ENCODE assay signal across 9 cellular contexts in the genomic region with DNA sequence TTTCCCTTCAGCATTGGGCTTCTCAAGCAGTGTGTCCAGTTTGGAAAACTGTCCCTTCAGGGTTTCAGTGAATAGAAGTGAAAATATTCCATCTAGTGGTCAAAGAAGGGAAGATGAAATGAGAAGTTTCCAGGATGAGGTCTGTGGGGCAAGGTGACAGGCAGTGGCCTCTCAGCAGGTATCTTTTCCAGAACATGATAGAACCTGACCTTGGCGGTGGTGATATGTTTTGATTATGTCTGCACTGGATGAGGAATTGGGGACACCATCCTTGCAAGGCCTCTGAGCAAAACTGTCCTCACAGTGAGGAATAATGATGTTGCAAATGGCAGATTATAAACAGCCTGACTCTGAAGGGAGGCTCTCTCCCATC. TPM values are rescaled to one million over a fixed set of nuclear protein-coding genes. Genes with fewer than 3 reads are reported as not detected.
DNase-seq lines count a peak whose midpoint lies in the region; ATAC-seq and TF ChIP-seq lines count a peak whose summit lies in the region.
"Had no signal": no experiment of that assay in that cellular context is flagged by ENCODE, and none has a peak within 500 bp of the region (broad histone marks: within the 10 kb centered on the region; RNA-seq: fewer than 3 reads in every experiment).

No MANE protein-coding gene starts in this region.

- no peaks in the 10 kb centered on the region for H3K9me2 ChIP-seq in OCI-LY7 (ENCODE audit: insufficient read depth, low read length)

- H3K4me1 Mint-ChIP-seq in T-helper 2 cell treated with Interferon-gamma antibody and Interleukin-4, amounts not matched to agents 5 μg/mL and 100 μg/mL, for 36 hours (ENCODE audit: low read depth) = peaks cover 32% of the 10 kb centered on the region

- CTCF ChIA-PET in OCI-LY7 (lab: Charles Lee; ENCODE audit: unreplicated experiment) = no interaction called here

- H3K4me2 ChIP-seq in OCI-LY7 (ENCODE audit: low read length) = no peak overlapping the region

- peak; percentile 35 for DNase-seq in GM03348 (ENCODE audit: low spot score)
- DNase-seq in OCI-LY7 (ENCODE audit: low spot score) = no peak
- peak; percentile 15 for DNase-seq in fibroblast of mammary gland (ENCODE audit: low read depth)
- no peak for DNase-seq in gastrocnemius medialis
- DNase-seq in ovary = no peak
- DNase-seq in T-helper 2 cell treated with Interferon-gamma antibody and Interleukin-4, amounts not matched to agents 5 μg/mL and 100 μg/mL, for 36 hours (ENCODE audit: low spot score) = no peak
- DNase-seq in stimulated activated CD4-positive, alpha-beta T cell treated with anti-CD3 and anti-CD28 coated beads, Interleukin-4, amount 100 ng/mL, for 1 hour = no peak
- DNase-seq: NCI-H1694 treated with DMSO at 0.1 percent for 48 hours had no signal

- no TSS peak for BruUV-seq in OCI-LY7 (replicated peaks; lab: Mats Ljungman, UMichigan)

- no peak overlapping the region for H3K27ac Mint-ChIP-seq in T-helper 2 cell treated with Interferon-gamma antibody and Interleukin-4, amounts not matched to agents 5 μg/mL and 100 μg/mL, for 36 hours

- H3K27ac ChIP-seq in OCI-LY7 (ENCODE audit: low read depth, low read length, poor library complexity, severe bottlenecking) (no peak overlapping the region), gastrocnemius medialis (peak overlapping the region; percentile 64 to 83 (median 72)), ovary (no peak overlapping the region)

- ATAC-seq in gastrocnemius medialis = no peak

- POLR2A ChIA-PET in OCI-LY7 (lab: Charles Lee) = no interaction called here

- no peaks in the 10 kb centered on the region for H4K20me1 ChIP-seq in OCI-LY7 (ENCODE audit: insufficient read depth, low read length)

- H3K4me3 Mint-ChIP-seq in T-helper 2 cell treated with Interferon-gamma antibody and Interleukin-4, amounts not matched to agents 5 μg/mL and 100 μg/mL, for 36 hours = no peak overlapping the region

- no peak overlapping the region for H3K4me3 ChIP-seq in OCI-LY7 (ENCODE audit: low read depth, low read length, poor library complexity, severe bottlenecking)
- H3K4me3 ChIP-seq in fibroblast of mammary gland (ENCODE audit: control insufficient read depth, low read depth, low read length) = no peak overlapping the region
- H3K4me3 ChIP-seq in gastrocnemius medialis = no peak overlapping the region
- no peak overlapping the region for H3K4me3 ChIP-seq in ovary
- H3K4me3 ChIP-seq: lung had no signal

- TF ChIP-seq CTCF in OCI-LY7 (conservative IDR thresholded peaks at IDR 0.05; ENCODE audit: low read length) (peak; percentile 36; the same call in 1 of the 2 replicates), fibroblast of mammary gland (conservative IDR thresholded peaks at IDR 0.05; ENCODE audit: control insufficient read depth, insufficient read depth, low read depth, low read length) (peak; percentile 20), gastrocnemius medialis (IDR thresholded peaks at IDR 0.05 in 4 of 5, conservative IDR thresholded peaks at IDR 0.05 in 1 of 5) (no peak), ovary (IDR thresholded peaks at IDR 0.05) (no peak)

- no peaks in the 10 kb centered on the region for H3K9me3 Mint-ChIP-seq in T-helper 2 cell treated with Interferon-gamma antibody and Interleukin-4, amounts not matched to agents 5 μg/mL and 100 μg/mL, for 36 hours

- H3K27me3 Mint-ChIP-seq in T-helper 2 cell treated with Interferon-gamma antibody and Interleukin-4, amounts not matched to agents 5 μg/mL and 100 μg/mL, for 36 hours (ENCODE audit: low read depth) = no peaks in the 10 kb centered on the region

- no peaks in the 10 kb centered on the region for H3K27me3 ChIP-seq in gastrocnemius medialis
- H3K27me3 ChIP-seq in ovary = no peaks in the 10 kb centered on the region

- in situ Hi-C loops in gastrocnemius medialis (cut with MboI; ENCODE audit: low sequenced_read_pairs in 4 of 4) = no loop called here

- no peak overlapping the region for H2AFZ ChIP-seq in OCI-LY7 (ENCODE audit: low read length)

- H3K4me1 ChIP-seq in OCI-LY7 (ENCODE audit: insufficient read depth, low read length, poor library complexity, severe bottlenecking) (no peaks in the 10 kb centered on the region), gastrocnemius medialis (peaks cover 38 to 44% of the 10 kb centered on the region in 2 donors), ovary (ENCODE audit: insufficient read depth) (peaks cover 16% of the 10 kb centered on the region)

- TF ChIP-seq EP300 in ovary (IDR thresholded peaks at IDR 0.05) = no peak

- peaks cover 46% of the 10 kb centered on the region for H3K36me3 ChIP-seq in OCI-LY7 (ENCODE audit: insufficient read depth, low read length)
- peaks cover 0 to 7% of the 10 kb centered on the region in 2 donors for H3K36me3 ChIP-seq in gastrocnemius medialis
- H3K36me3 ChIP-seq in ovary = no peaks in the 10 kb centered on the region

- intact Hi-C loops in OCI-LY7 (cut with micrococcal nuclease; ENCODE audit: unreplicated experiment) (no loop called here), gastrocnemius medialis (cut with DNase I; ENCODE audit: low total_unique reads) (no loop called here), ovary (cut with DNase I) (loop anchor here in 1 of 4 donors (10.0 kb wide), 1 partner anchor 263 kb away; no protein-coding TSS in a partner anchor)

- no peaks in the 10 kb centered on the region for H3K79me2 ChIP-seq in OCI-LY7 (ENCODE audit: insufficient read depth, low read depth, low read length)

- 78 to 96% (median 83%) methylated on average over 1 of the region's 1 CpG for WGBS in ovary, 3 donors

- H3K9me3 ChIP-seq in OCI-LY7 (ENCODE audit: low read length) = no peaks in the 10 kb centered on the region
- no peaks in the 10 kb centered on the region for H3K9me3 ChIP-seq in gastrocnemius medialis
- no peaks in the 10 kb centered on the region for H3K9me3 ChIP-seq in ovary

- TF ChIP-seq POLR2A in gastrocnemius medialis (IDR thresholded peaks at IDR 0.05) = no peak
- TF ChIP-seq POLR2A in ovary (IDR thresholded peaks at IDR 0.05) = no peak

- peaks cover 54% of the 10 kb centered on the region for H3K36me3 Mint-ChIP-seq in T-helper 2 cell treated with Interferon-gamma antibody and Interleukin-4, amounts not matched to agents 5 μg/mL and 100 μg/mL, for 36 hours (ENCODE audit: low read depth)

RNA-seq across cellular contexts. Expression of gene GPX2, which starts 4.7 kb away (rescaled TPM):
- not detected in 2 replicates for total RNA-seq in OCI-LY7 (2014; rRNA removed; shearing (Covaris generic))
- total RNA-seq in OCI-LY7 (2022) (not detected in 2 replicates), gastrocnemius medialis (1 to 10 TPM in 1 of 4 donors, under 1 TPM in 2, not detected in 1; 0.49 to 1.4 (median 0.61) TPM), ovary (1 to 10 TPM in 1 of 7 donors, under 1 TPM in 1, not detected in 5; 1.00 to 4.8 TPM)
- not detected for polyA plus RNA-seq in ovary

RNA-seq across cellular contexts. Expression of gene CHURC1, which starts 23.6 kb away (rescaled TPM):
- total RNA-seq in OCI-LY7 (2014; rRNA removed; shearing (Covaris generic)) = 33.0 and 34.0 TPM in 2 replicates
- total RNA-seq in OCI-LY7 (2022) = 54.6 and 72.5 TPM in 2 replicates
- total RNA-seq in gastrocnemius medialis = 100 to 1,000 TPM in 1 of 4 donors, 10 to 100 TPM in 3; 47.9 to 108 (median 79.6) TPM
- total RNA-seq in ovary = 100 to 1,000 TPM in 2 of 7 donors, 10 to 100 TPM in 5; 57.8 to 126 (median 70.5) TPM
- 10 to 100 TPM; 50.1 to 64.6 TPM for polyA plus RNA-seq in ovary

RNA-seq across cellular contexts. Expression of gene RAB15, which starts 34.3 kb away (rescaled TPM):
- 0.38 and 1.2 TPM in 2 replicates for total RNA-seq in OCI-LY7 (2014; rRNA removed; shearing (Covaris generic))
- total RNA-seq in OCI-LY7 (2022) = not detected in 2 replicates
- total RNA-seq in gastrocnemius medialis = 1 to 10 TPM in 2 of 4 donors, under 1 TPM in 2; 0.51 to 7.3 (median 2.0) TPM
- 1 to 10 TPM in 5 of 7 donors, under 1 TPM in 2; 0.83 to 2.9 (median 2.5) TPM for total RNA-seq in ovary
- 1 to 10 TPM; 3.8 to 5.7 TPM for polyA plus RNA-seq in ovary

RNA-seq across cellular contexts. Expression of gene FNTB, which starts 48.9 kb away (rescaled TPM):
- 6.3 and 9.2 TPM in 2 replicates for total RNA-seq in OCI-LY7 (2014; rRNA removed; shearing (Covaris generic))
- total RNA-seq in OCI-LY7 (2022) (12.0 and 18.0 TPM in 2 replicates), gastrocnemius medialis (10 to 100 TPM in 3 of 4 donors, 1 to 10 TPM in 1; 6.1 to 40.6 (median 18.0) TPM), ovary (10 to 100 TPM in 6 of 7 donors, 1 to 10 TPM in 1; 9.5 to 16.4 (median 14.1) TPM)
- polyA plus RNA-seq in ovary = 10 to 100 TPM in 1 of 2 donors, 1 to 10 TPM in 1; 8.0 to 19.0 TPM

RNA-seq across cellular contexts. Expression of gene SPTB, which starts 58.1 kb away (rescaled TPM):
- total RNA-seq in OCI-LY7 (2014; rRNA removed; shearing (Covaris generic)) = not detected in 2 replicates
- total RNA-seq in OCI-LY7 (2022) (not detected in 2 replicates), gastrocnemius medialis (100 to 1,000 TPM; 123 to 554 (median 266) TPM), ovary (1 to 10 TPM in 3 of 7 donors, under 1 TPM in 4; 0.28 to 1.4 (median 0.68) TPM)
- under 1 TPM; 0.63 to 0.84 TPM for polyA plus RNA-seq in ovary

Comparison
In these comparisons a context has a peak if more than half of its experiments do, and no peak if none do; other contexts are left out.
1. DNase-seq: peak in GM03348 (single experiment) and fibroblast of mammary gland (single experiment); none in OCI-LY7 (single experiment), gastrocnemius medialis (0 of 2), ovary (0 of 5), T-helper 2 cell treated with Interferon-gamma antibody and Interleukin-4, amounts not matched to agents 5 μg/mL and 100 μg/mL, for 36 hours (single experiment) and stimulated activated CD4-positive, alpha-beta T cell treated with anti-CD3 and anti-CD28 coated beads, Interleukin-4, amount 100 ng/mL, for 1 hour (single experiment).
2. H3K27ac ChIP-seq: peak in gastrocnemius medialis (4 of 4); none in OCI-LY7 (single experiment) and ovary (0 of 2).
3. CTCF ChIP-seq: peak in OCI-LY7 (single experiment) and fibroblast of mammary gland (single experiment); none in gastrocnemius medialis (0 of 5) and ovary (0 of 3).